In genomic region chr4:77959566-77960338, GRCh38 we compare ENCODE assay signal across 10 cellular contexts.
A peak's percentile ranks its signal among the peaks of the same experiment; 100 is the strongest.
DNase-seq lines count a peak whose midpoint lies in the region; ATAC-seq and TF ChIP-seq lines count a peak whose summit lies in the region.
"Had no signal": no experiment of that assay in that cellular context is flagged by ENCODE, and none has a peak within 500 bp of the region (broad histone marks: within the 10 kb centered on the region; RNA-seq: fewer than 3 reads in every experiment).

No MANE protein-coding gene starts in this region.

- no peaks in the 10 kb centered on the region for H3K9me3 ChIP-seq in Loucy (ENCODE audit: insufficient read depth, low read depth, low read length)
- no peaks in the 10 kb centered on the region for H3K9me3 ChIP-seq in esophagus squamous epithelium
- H3K9me3 ChIP-seq in ovary: no peaks in the 10 kb centered on the region

- H3K4me3 Mint-ChIP-seq in osteocyte (ENCODE audit: unreplicated experiment): no peak overlapping the region
- H3K4me3 Mint-ChIP-seq: activated naive CD4-positive, alpha-beta T cell treated with anti-CD3 and anti-CD28 coated beads, Interleukin-2, amount 50 U/mL, for 24 hours; CD8-positive, alpha-beta memory T cell had no signal

- no peaks in the 10 kb centered on the region for H3K27me3 ChIP-seq in Loucy (ENCODE audit: insufficient read depth, low read length, poor library complexity, severe bottlenecking)
- no peaks in the 10 kb centered on the region for H3K27me3 ChIP-seq in esophagus squamous epithelium
- H3K27me3 ChIP-seq in ovary: no peaks in the 10 kb centered on the region

- H3K4me1 Mint-ChIP-seq in osteocyte (ENCODE audit: unreplicated experiment): no peaks in the 10 kb centered on the region

- H3K36me3 ChIP-seq in Loucy (ENCODE audit: insufficient read depth, low read length): peaks cover 5% of the 10 kb centered on the region; the same call in 1 of the 2 replicates
- peaks cover 0 to 4% (median 0%) of the 10 kb centered on the region in 3 donors for H3K36me3 ChIP-seq in esophagus squamous epithelium
- H3K36me3 ChIP-seq in ovary: no peaks in the 10 kb centered on the region

- H3K4me1 ChIP-seq in Loucy (ENCODE audit: insufficient read depth, low read length, poor library complexity, severe bottlenecking) (peaks cover 13% of the 10 kb centered on the region), esophagus squamous epithelium (no peaks in the 10 kb centered on the region), ovary (ENCODE audit: insufficient read depth) (no peaks in the 10 kb centered on the region)

- POLR2A ChIA-PET in RWPE1 (lab: Yijun Ruan, JAX; ENCODE audit: low non-redundant PET): no interaction called here

- H3K27ac ChIP-seq in RWPE1: no peak overlapping the region
- no peak overlapping the region for H3K27ac ChIP-seq in esophagus squamous epithelium
- no peak overlapping the region for H3K27ac ChIP-seq in ovary

- H3K4me2 ChIP-seq in Loucy (ENCODE audit: low read depth, low read length, poor library complexity, severe bottlenecking): no peak overlapping the region

- H3K4me3 ChIP-seq in Loucy (ENCODE audit: low read length, poor library complexity, severe bottlenecking): no peak overlapping the region
- H3K4me3 ChIP-seq in esophagus squamous epithelium: no peak overlapping the region
- H3K4me3 ChIP-seq in ovary: no peak overlapping the region

- 54 to 60% methylated on average over 6 of the region's 6 CpGs for WGBS in esophagus squamous epithelium, 2 donors
- WGBS in ovary, 3 donors: 21 to 41% (median 26%) methylated on average over 6 of the region's 6 CpGs

- no peak overlapping the region for H2AFZ ChIP-seq in Loucy (ENCODE audit: low read length)

- no peaks in the 10 kb centered on the region for H3K9me2 ChIP-seq in Loucy (replicated peaks; ENCODE audit: low read depth, low read length)

- CTCF ChIA-PET in RWPE1 (lab: Yijun Ruan, JAX): interaction anchor here (0.7 kb wide), 3 partner anchors 29 to 586 kb away, joined by 3 to 4 read pairs (median 3); no protein-coding TSS in a partner anchor

- no peak for TF ChIP-seq EP300 in ovary (IDR thresholded peaks at IDR 0.05)

- H3K9me3 Mint-ChIP-seq in osteocyte (ENCODE audit: unreplicated experiment): no peaks in the 10 kb centered on the region
- H3K9me3 Mint-ChIP-seq: activated naive CD4-positive, alpha-beta T cell treated with anti-CD3 and anti-CD28 coated beads, Interleukin-2, amount 50 U/mL, for 24 hours; CD8-positive, alpha-beta memory T cell had no signal

- DNase-seq in NOMO-1 treated with DMSO at 0.1 percent for 48 hours (lab: John Stamatoyannopoulos, UW; ENCODE audit: unreplicated experiment) (peak; percentile 36), NOMO-1 treated with dmso at 0.1 percent for 144 hours (lab: John Stamatoyannopoulos, UW; ENCODE audit: unreplicated experiment) (no peak), RWPE1 (ENCODE audit: low spot score) (peak; percentile 24), esophagus squamous epithelium (lab: John Stamatoyannopoulos, UW) (no peak), osteocyte (ENCODE audit: extremely low spot score, unreplicated experiment) (no peak), ovary (no peak)

- intact Hi-C loops in esophagus squamous epithelium (cut with DNase I) (loop anchor here (10.0 kb wide), 1 partner anchor 555 kb away; no protein-coding TSS in a partner anchor), ovary (cut with DNase I) (loop anchor here in 1 of 4 donors (10.0 kb wide), 1 partner anchor 555 kb away; no protein-coding TSS in a partner anchor)

- no peaks in the 10 kb centered on the region for H4K20me1 ChIP-seq in Loucy (ENCODE audit: insufficient read depth, low read length, poor library complexity, severe bottlenecking)

- H3K9ac ChIP-seq in Loucy (ENCODE audit: low read depth, low read length, poor library complexity, severe bottlenecking): no peak overlapping the region

- TF ChIP-seq POLR2A in esophagus squamous epithelium (IDR thresholded peaks at IDR 0.05) (no peak), ovary (IDR thresholded peaks at IDR 0.05) (no peak)

- H3F3A ChIP-seq in Loucy (ENCODE audit: low read depth): no peaks in the 10 kb centered on the region

- no peak for ATAC-seq in HG03520 (IDR thresholded peaks at IDR 0.05; ENCODE audit: unreplicated experiment)

- no peaks in the 10 kb centered on the region for H3K27me3 Mint-ChIP-seq in osteocyte (ENCODE audit: unreplicated experiment)
- H3K27me3 Mint-ChIP-seq: activated naive CD4-positive, alpha-beta T cell treated with anti-CD3 and anti-CD28 coated beads, Interleukin-2, amount 50 U/mL, for 24 hours; CD8-positive, alpha-beta memory T cell had no signal

- no peaks in the 10 kb centered on the region for H3K79me2 ChIP-seq in Loucy (ENCODE audit: insufficient read depth, low read length)

- H3K36me3 Mint-ChIP-seq in osteocyte (ENCODE audit: unreplicated experiment): peaks cover 2% of the 10 kb centered on the region
- H3K36me3 Mint-ChIP-seq: activated naive CD4-positive, alpha-beta T cell treated with anti-CD3 and anti-CD28 coated beads, Interleukin-2, amount 50 U/mL, for 24 hours had no signal

- TF ChIP-seq CTCF in Loucy (conservative IDR thresholded peaks at IDR 0.05; ENCODE audit: low read length) (peak; percentile 85), RWPE1 (conservative IDR thresholded peaks at IDR 0.05; ENCODE audit: low read depth) (peak; percentile 74), esophagus squamous epithelium (IDR thresholded peaks at IDR 0.05) (peak in 5 of 6 experiments; percentile 27 to 77 (median 57)), osteocyte (IDR thresholded peaks at IDR 0.05) (peak; percentile 72), ovary (IDR thresholded peaks at IDR 0.05) (peak in 1 of 3 donors; percentile 35)

- no peak overlapping the region for H3K27ac Mint-ChIP-seq in osteocyte (ENCODE audit: unreplicated experiment)
- H3K27ac Mint-ChIP-seq: activated naive CD4-positive, alpha-beta T cell treated with anti-CD3 and anti-CD28 coated beads, Interleukin-2, amount 50 U/mL, for 24 hours had no signal

Comparison
In these comparisons a context has a peak if more than half of its experiments do, and no peak if none do; other contexts are left out.
1. DNase-seq: peak in NOMO-1 treated with DMSO at 0.1 percent for 48 hours (single experiment) and RWPE1 (single experiment); none in NOMO-1 treated with dmso at 0.1 percent for 144 hours (single experiment), esophagus squamous epithelium (single experiment), osteocyte (single experiment) and ovary (0 of 5).